In genomic region chr7:149866139-149866785, GRCh38 we compare ENCODE assay signal across 16 cellular contexts. TPM values are rescaled to one million over a fixed set of nuclear protein-coding genes. Genes with fewer than 3 reads are reported as not detected.
A peak's percentile ranks its signal among the peaks of the same experiment; 100 is the strongest.
DNase-seq lines count a peak whose midpoint lies in the region; ATAC-seq and TF ChIP-seq lines count a peak whose summit lies in the region.
"Had no signal": no experiment of that assay in that cellular context is flagged by ENCODE, and none has a peak within 500 bp of the region (broad histone marks: within the 10 kb centered on the region; RNA-seq: fewer than 3 reads in every experiment).

No MANE protein-coding gene starts in this region.

- no peak overlapping the region for H2AFZ ChIP-seq in H9 (ENCODE audit: low read length)

- H3K23ac ChIP-seq in H9 (ENCODE audit: insufficient read length, low read depth, low read length), result no peak overlapping the region

- no peak overlapping the region for H2BK5ac ChIP-seq in H9 (ENCODE audit: insufficient read length, low read length)

- H4K5ac ChIP-seq in H9 (ENCODE audit: insufficient read length, low read depth, low read length), result no peak overlapping the region

- no peak for DNase-seq in activated CD8-positive, alpha-beta memory T cell treated with anti-CD3 and anti-CD28 coated beads, Interleukin-2, amount 10 ng/mL, durations not matched to agents 7 days and 5 days
- no peak for DNase-seq in activated CD8-positive, alpha-beta memory T cell treated with anti-CD3 and anti-CD28 coated beads for 24 hours
- DNase-seq in Jurkat, Clone E6-1 (ENCODE audit: low read depth, low spot score), result no peak
- DNase-seq in activated naive CD8-positive, alpha-beta T cell treated with anti-CD3 and anti-CD28 coated beads for 36 hours, result no peak
- peak; percentile 5 for DNase-seq in omental fat pad (ENCODE audit: low spot score)
- DNase-seq in H9, result no peak
- DNase-seq: colonic mucosa, COR-L47, midbrain, NCI-H187 treated with DMSO at 0.1 percent for 48 hours, NCI-H446 treated with DMSO at 0.1 percent for 48 hours, SHP77 had no signal

- H2BK20ac ChIP-seq in H9 (ENCODE audit: low read depth, low read length, poor library complexity, severe bottlenecking), result no peak overlapping the region

- peaks cover 9% of the 10 kb centered on the region for H3K36me3 Mint-ChIP-seq in activated CD8-positive, alpha-beta memory T cell treated with anti-CD3 and anti-CD28 coated beads, Interleukin-2, amount 10 ng/mL, durations not matched to agents 7 days and 5 days
- peaks cover 17% of the 10 kb centered on the region for H3K36me3 Mint-ChIP-seq in activated naive CD8-positive, alpha-beta T cell treated with anti-CD3 and anti-CD28 coated beads for 36 hours
- H3K36me3 Mint-ChIP-seq in H9 (ENCODE audit: insufficient read depth in 1 of 3, low read depth in 3 of 3), result no peaks in the 10 kb centered on the region

- TF ChIP-seq CTCF in omental fat pad (IDR thresholded peaks at IDR 0.05) (no peak), H9 (conservative IDR thresholded peaks at IDR 0.05) (no peak)

- H3K4me1 ChIP-seq in H9 (ENCODE audit: insufficient read depth, low read length), result no peaks in the 10 kb centered on the region
- H3K4me1 ChIP-seq: colonic mucosa, foreskin keratinocyte, right atrium auricular region had no signal

- H2BK15ac ChIP-seq in H9 (ENCODE audit: low read depth, low read length), result no peak overlapping the region

- H3K4me1 Mint-ChIP-seq in activated CD8-positive, alpha-beta memory T cell treated with anti-CD3 and anti-CD28 coated beads, Interleukin-2, amount 10 ng/mL, durations not matched to agents 7 days and 5 days, result peaks cover 88% of the 10 kb centered on the region
- peaks cover 76% of the 10 kb centered on the region for H3K4me1 Mint-ChIP-seq in activated naive CD8-positive, alpha-beta T cell treated with anti-CD3 and anti-CD28 coated beads for 36 hours
- H3K4me1 Mint-ChIP-seq in H9, result no peaks in the 10 kb centered on the region

- no peak overlapping the region for H3K4ac ChIP-seq in H9 (ENCODE audit: low read depth, low read length)

- H3K18ac ChIP-seq in H9 (ENCODE audit: insufficient read length, low read depth, low read length), result no peak overlapping the region

- H3K27ac Mint-ChIP-seq in activated CD8-positive, alpha-beta memory T cell treated with anti-CD3 and anti-CD28 coated beads, Interleukin-2, amount 10 ng/mL, durations not matched to agents 7 days and 5 days, result peak overlapping the region; percentile 87
- H3K27ac Mint-ChIP-seq in activated naive CD8-positive, alpha-beta T cell treated with anti-CD3 and anti-CD28 coated beads for 36 hours, result peak overlapping the region; percentile 92
- H3K27ac Mint-ChIP-seq in H9, result peak overlapping the region in 1 of 3 experiments; percentile 75; a peak in 1 of 7 replicates

- H3K4me3 ChIP-seq in Jurkat, Clone E6-1 (ENCODE audit: low read length), result peak overlapping the region; percentile 44
- H3K4me3 ChIP-seq: colonic mucosa, right atrium auricular region had no signal

- H3K9me3 ChIP-seq in H9 (ENCODE audit: control insufficient read depth, low read depth, low read length), result no peaks in the 10 kb centered on the region
- H3K9me3 ChIP-seq: colonic mucosa, right atrium auricular region had no signal

- H3K56ac ChIP-seq in H9 (ENCODE audit: insufficient read length, low read depth, low read length), result no peak overlapping the region

- H4K91ac ChIP-seq in H9 (ENCODE audit: insufficient read length, low read depth, low read length), result no peak overlapping the region

- H3K27ac ChIP-seq in H9 (ENCODE audit: insufficient read length, low read depth, low read length), result no peak overlapping the region
- H3K27ac ChIP-seq: colonic mucosa, foreskin keratinocyte, right atrium auricular region had no signal

- H4K8ac ChIP-seq in H9 (replicated peaks; ENCODE audit: insufficient read length, low read depth, low read length), result no peak overlapping the region

- WGBS in H9 (ENCODE audit: extremely low coverage, insufficient read length, low lambda C conversion rate), result no CpG with 5 or more reads among the region's 16 CpGs

- H3K9ac ChIP-seq in H9 (ENCODE audit: extremely low read depth, insufficient read length, low read length), result no peak overlapping the region

- no peaks in the 10 kb centered on the region for H3K9me3 Mint-ChIP-seq in activated CD8-positive, alpha-beta memory T cell treated with anti-CD3 and anti-CD28 coated beads, Interleukin-2, amount 10 ng/mL, durations not matched to agents 7 days and 5 days (ENCODE audit: low read depth)
- no peaks in the 10 kb centered on the region for H3K9me3 Mint-ChIP-seq in activated naive CD8-positive, alpha-beta T cell treated with anti-CD3 and anti-CD28 coated beads for 36 hours
- H3K9me3 Mint-ChIP-seq in H9, result no peaks in the 10 kb centered on the region

- H3K4me3 Mint-ChIP-seq in activated CD8-positive, alpha-beta memory T cell treated with anti-CD3 and anti-CD28 coated beads, Interleukin-2, amount 10 ng/mL, durations not matched to agents 7 days and 5 days, result peak overlapping the region; percentile 48
- peak overlapping the region; percentile 56 for H3K4me3 Mint-ChIP-seq in activated naive CD8-positive, alpha-beta T cell treated with anti-CD3 and anti-CD28 coated beads for 36 hours
- no peak overlapping the region for H3K4me3 Mint-ChIP-seq in H9

- H4K20me1 ChIP-seq in H9 (ENCODE audit: control insufficient read depth, insufficient read depth, insufficient read length), result no peaks in the 10 kb centered on the region

- CTCF ChIA-PET in activated CD8-positive, alpha-beta memory T cell treated with anti-CD3 and anti-CD28 coated beads, Interleukin-2, amount 10 ng/mL, durations not matched to agents 7 days and 5 days (lab: Charles Lee), result interaction anchor here (1.5 kb wide), 1 partner anchor 17 kb away, joined by 7 read pairs; no protein-coding TSS in a partner anchor

- H3K14ac ChIP-seq in H9 (ENCODE audit: insufficient read depth, low read length), result no peak overlapping the region; the same call in 1 of the 2 replicates

- no peak overlapping the region for H3T11ph ChIP-seq in H9 (ENCODE audit: low read length)

- H3K4me2 ChIP-seq in H9 (ENCODE audit: insufficient read depth, insufficient read length, low read length), result no peak overlapping the region

- H3K27me3 ChIP-seq in H9 (ENCODE audit: insufficient read depth, low read length), result no peaks in the 10 kb centered on the region
- H3K27me3 ChIP-seq: colonic mucosa, foreskin keratinocyte, right atrium auricular region had no signal

- H2BK120ac ChIP-seq in H9 (ENCODE audit: low read depth, low read length, poor library complexity, severe bottlenecking), result no peak overlapping the region

- H3K79me2 ChIP-seq in H9 (ENCODE audit: insufficient read depth, low read length), result no peaks in the 10 kb centered on the region

- H2AK5ac ChIP-seq in H9 (ENCODE audit: insufficient read length, low read length), result no peak overlapping the region

- no peaks in the 10 kb centered on the region for H3K23me2 ChIP-seq in H9 (ENCODE audit: insufficient read length, low read depth, low read length, poor library complexity, severe bottlenecking)

- H2BK12ac ChIP-seq in H9 (ENCODE audit: insufficient read length, low read depth, low read length), result no peak overlapping the region

- no peaks in the 10 kb centered on the region for H3K27me3 Mint-ChIP-seq in activated CD8-positive, alpha-beta memory T cell treated with anti-CD3 and anti-CD28 coated beads, Interleukin-2, amount 10 ng/mL, durations not matched to agents 7 days and 5 days
- no peaks in the 10 kb centered on the region for H3K27me3 Mint-ChIP-seq in activated naive CD8-positive, alpha-beta T cell treated with anti-CD3 and anti-CD28 coated beads for 36 hours
- peaks cover 17% of the 10 kb centered on the region for H3K27me3 Mint-ChIP-seq in H9 (ENCODE audit: low read depth)

- ATAC-seq in activated CD8-positive, alpha-beta memory T cell treated with anti-CD3 and anti-CD28 coated beads, Interleukin-2, amount 10 ng/mL, durations not matched to agents 7 days and 5 days, result no peak
- ATAC-seq in omental fat pad (ENCODE audit: low FRiP score) (no peak), HG03045 (IDR thresholded peaks at IDR 0.05; ENCODE audit: unreplicated experiment) (no peak), SK-N-SH treated with all-trans-retinoic acid at 6 μM for 48 hours (no peak)

- H3K79me1 ChIP-seq in H9 (ENCODE audit: insufficient read depth, low read depth, low read length, poor library complexity, severe bottlenecking), result no peaks in the 10 kb centered on the region

TF ChIP-seq in SK-N-SH treated with all-trans-retinoic acid at 6 μM for 48 hours, 23 proteins besides CTCF, POLR2A, EP300 and RAD21 (continues in another document):
- no peak for TF ChIP-seq GLIS3 (CRISPR knock-in tag; IDR thresholded peaks at IDR 0.05)
- no peak for TF ChIP-seq TCF4 (CRISPR knock-in tag; IDR thresholded peaks at IDR 0.05; ENCODE audit: borderline replicate concordance)
- no peak for TF ChIP-seq ESRRG (CRISPR knock-in tag; IDR thresholded peaks at IDR 0.05)
- TF ChIP-seq POU6F1 (CRISPR knock-in tag; IDR thresholded peaks at IDR 0.05; ENCODE audit: borderline replicate concordance, low read depth), result no peak
- no peak for TF ChIP-seq ZFP3 (CRISPR knock-in tag; IDR thresholded peaks at IDR 0.05)
- no peak for TF ChIP-seq ISL1 (CRISPR knock-in tag; IDR thresholded peaks at IDR 0.05)

RNA-seq across cellular contexts. Expression of gene ATP6V0E2, which starts 7.5 kb away (rescaled TPM):
- total RNA-seq in activated CD8-positive, alpha-beta memory T cell treated with anti-CD3 and anti-CD28 coated beads, Interleukin-2, amount 10 ng/mL, durations not matched to agents 7 days and 5 days, result 10 to 100 TPM; 63.1 to 71.3 TPM
- 70.2 TPM for polyA plus RNA-seq in Jurkat, Clone E6-1 (2012; ENCODE audit: insufficient read depth, insufficient read length)
- total RNA-seq in activated naive CD8-positive, alpha-beta T cell treated with anti-CD3 and anti-CD28 coated beads for 36 hours, result 10 to 100 TPM; 59.2 to 64.0 TPM
- total RNA-seq in omental fat pad, result 10 to 100 TPM in 2 of 4 donors, 1 to 10 TPM in 2; 7.1 to 21.2 (median 11.1) TPM
- total RNA-seq in H9 (2021), result 19.0 and 20.0 TPM in 2 replicates

RNA-seq across cellular contexts. Expression of gene ZNF862, which starts 28.1 kb away (rescaled TPM):
- total RNA-seq in activated CD8-positive, alpha-beta memory T cell treated with anti-CD3 and anti-CD28 coated beads, Interleukin-2, amount 10 ng/mL, durations not matched to agents 7 days and 5 days, result 10 to 100 TPM; 23.1 to 24.8 TPM
- 8.1 TPM for polyA plus RNA-seq in Jurkat, Clone E6-1 (2012; ENCODE audit: insufficient read depth, insufficient read length)
- 1 to 10 TPM; 5.9 to 7.0 TPM for total RNA-seq in activated naive CD8-positive, alpha-beta T cell treated with anti-CD3 and anti-CD28 coated beads for 36 hours
- total RNA-seq in omental fat pad, result 10 to 100 TPM in 2 of 4 donors, 1 to 10 TPM in 2; 4.4 to 20.6 (median 10.4) TPM
- total RNA-seq in H9 (2021), result 1.3 and 1.9 TPM in 2 replicates

Comparison
In these comparisons a context has a peak if more than half of its experiments do, and no peak if none do; other contexts are left out.
1. H3K4me3 Mint-ChIP-seq: peak in activated CD8-positive, alpha-beta memory T cell treated with anti-CD3 and anti-CD28 coated beads, Interleukin-2, amount 10 ng/mL, durations not matched to agents 7 days and 5 days (single experiment) and activated naive CD8-positive, alpha-beta T cell treated with anti-CD3 and anti-CD28 coated beads for 36 hours (single experiment); none in H9 (0 of 2).